Comparison of ENCODE assay signal across 1 cellular context in the genomic region with DNA sequence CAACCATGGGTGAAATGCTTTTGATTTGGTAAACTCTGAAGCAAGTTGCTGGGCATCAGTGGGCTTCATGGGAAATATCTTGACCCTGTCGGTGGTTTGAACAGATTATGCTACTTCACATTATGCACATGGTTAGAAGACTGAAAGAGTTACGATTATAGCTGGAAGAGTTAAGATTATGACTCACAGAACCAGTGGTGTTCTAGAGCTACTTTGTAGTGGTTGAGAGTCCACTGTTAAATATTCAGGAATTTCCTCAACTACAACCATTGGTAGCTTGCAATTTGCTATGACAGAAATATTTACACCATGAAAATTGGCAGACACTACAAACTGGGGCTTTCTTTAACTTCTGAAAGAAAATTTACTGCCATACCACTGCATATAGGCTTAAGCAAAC.
TF ChIP-seq lines count a peak whose summit lies in the region.

No MANE protein-coding gene starts in this region.

TF ChIP-seq in IMR-90, 13 proteins besides CTCF, POLR2A, EP300 and RAD21 (continued from another document):
- TF ChIP-seq SMC3 (IDR thresholded peaks at IDR 0.05; ENCODE audit: low read depth, low read length) (no peak), RCOR1 (IDR thresholded peaks at IDR 0.05; ENCODE audit: insufficient replicate concordance, low read length) (no peak), USF2 (IDR thresholded peaks at IDR 0.05; ENCODE audit: low read depth, low read length) (no peak), MAZ (IDR thresholded peaks at IDR 0.05; ENCODE audit: borderline replicate concordance, low read depth, low read length) (no peak), FOS (IDR thresholded peaks at IDR 0.05; ENCODE audit: low read depth, low read length) (no peak), NFE2L2 (IDR thresholded peaks at IDR 0.05; ENCODE audit: low read depth, low read length) (no peak), MAFK (IDR thresholded peaks at IDR 0.05; ENCODE audit: low read depth, low read length) (no peak), MXI1 (IDR thresholded peaks at IDR 0.05; ENCODE audit: borderline replicate concordance, low read depth, low read length) (no peak), CHD1 (IDR thresholded peaks at IDR 0.05; ENCODE audit: low read depth, low read length) (no peak), BHLHE40 (IDR thresholded peaks at IDR 0.05; ENCODE audit: low read depth, low read length) (no peak), RFX5 (IDR thresholded peaks at IDR 0.05; ENCODE audit: low read depth, low read length) (no peak)
- TF ChIP-seq, protein P1, sequence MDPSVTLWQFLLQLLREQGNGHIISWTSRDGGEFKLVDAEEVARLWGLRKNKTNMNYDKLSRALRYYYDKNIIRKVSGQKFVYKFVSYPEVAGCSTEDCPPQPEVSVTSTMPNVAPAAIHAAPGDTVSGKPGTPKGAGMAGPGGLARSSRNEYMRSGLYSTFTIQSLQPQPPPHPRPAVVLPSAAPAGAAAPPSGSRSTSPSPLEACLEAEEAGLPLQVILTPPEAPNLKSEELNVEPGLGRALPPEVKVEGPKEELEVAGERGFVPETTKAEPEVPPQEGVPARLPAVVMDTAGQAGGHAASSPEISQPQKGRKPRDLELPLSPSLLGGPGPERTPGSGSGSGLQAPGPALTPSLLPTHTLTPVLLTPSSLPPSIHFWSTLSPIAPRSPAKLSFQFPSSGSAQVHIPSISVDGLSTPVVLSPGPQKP (IDR thresholded peaks at IDR 0.05; ENCODE audit: borderline replicate concordance, low read depth, low read length), result no peak
